ENCODE assay signal across 21 cellular contexts in the genomic region with DNA sequence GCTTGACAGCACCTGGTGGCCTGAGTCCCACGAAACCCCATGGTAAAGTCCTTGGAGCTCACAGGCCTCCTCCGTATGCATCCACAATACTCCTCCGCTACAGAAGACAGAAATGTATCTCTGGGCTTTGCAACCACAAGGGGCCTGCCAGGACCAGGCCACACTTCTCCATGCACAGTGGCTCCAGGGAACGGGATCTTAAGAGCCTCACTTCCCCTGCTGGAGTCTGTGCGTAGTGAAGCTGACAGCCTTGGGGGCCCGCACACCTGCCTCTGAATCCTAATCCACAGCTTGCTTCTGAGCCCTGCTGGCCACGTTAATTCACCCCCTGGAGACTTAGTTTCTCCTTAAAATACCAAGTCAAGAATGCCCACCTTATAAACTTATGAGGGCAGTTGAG.
"Had no signal": no experiment of that assay in that cellular context is flagged by ENCODE, and none has a peak within 500 bp of the region (broad histone marks: within the 10 kb centered on the region; RNA-seq: fewer than 3 reads in every experiment).

No MANE protein-coding gene starts in this region.

- H3K9me3 ChIP-seq: transverse colon, uterus had no signal

- H3K4me3 ChIP-seq: lung, transverse colon, uterus had no signal

- H3K4me1 Mint-ChIP-seq: activated CD4-positive, alpha-beta memory T cell treated with anti-CD3 and anti-CD28 coated beads, Interleukin-2, amount 10 ng/mL, durations not matched to agents 7 days and 5 days had no signal

- H3K27me3 ChIP-seq: transverse colon, uterus had no signal

- H3K9me3 Mint-ChIP-seq: activated CD4-positive, alpha-beta memory T cell treated with anti-CD3 and anti-CD28 coated beads, Interleukin-2, amount 10 ng/mL, durations not matched to agents 7 days and 5 days; activated naive CD8-positive, alpha-beta T cell treated with anti-CD3 and anti-CD28 coated beads, Interleukin-2, amount 10 ng/mL, durations not matched to agents 7 days and 5 days; activated T-helper 2 cell treated with anti-CD3 and anti-CD28 coated beads, Interferon-gamma antibody, Interleukin-2, Interleukin-4, amounts not matched to agents 10 μg/mL and 5 μg/mL and 100 μg/mL, durations not matched to agents 14 hours and 24 hours and 36 hours; effector memory CD8-positive, alpha-beta T cell had no signal

- DNase-seq: activated CD4-positive, alpha-beta memory T cell treated with anti-CD3 and anti-CD28 coated beads, Interleukin-2, amount 10 ng/mL, durations not matched to agents 7 days and 5 days; activated CD4-positive, alpha-beta T cell treated with anti-CD3 and anti-CD28 coated beads for 48 hours; activated CD4-positive, CD25-positive, alpha-beta regulatory T cell; activated naive CD4-positive, alpha-beta T cell treated with Interleukin-2 at 50 U/mL for 16 hours; activated naive CD8-positive, alpha-beta T cell treated with anti-CD3 and anti-CD28 coated beads, Interleukin-2, amount 10 ng/mL, durations not matched to agents 7 days and 5 days; activated T-cell treated with anti-CD3 and anti-CD28 coated beads, Interleukin-2, amount 50 U/mL, for 1 hour; amygdala; effector memory CD8-positive, alpha-beta T cell; midbrain; occipital lobe; stimulated activated CD4-positive, alpha-beta T cell treated with anti-CD3 and anti-CD28 coated beads, Interleukin-12 subunit alpha, Interleukin-12 subunit beta, amount 100 ng/mL, for 4 hours; stimulated activated CD4-positive, alpha-beta T cell treated with anti-CD3 and anti-CD28 coated beads, Interleukin-1b, Interleukin-23, amount 100 ng/mL, for 48 hours; stimulated activated CD8-positive, alpha-beta memory T cell treated with anti-CD3 and anti-CD28 coated beads, Interleukin-4, amount 100 ng/mL, for 48 hours; stimulated activated naive CD4-positive, alpha-beta T cell treated with Interleukin-2 at 50 U/mL for 16 hours; substantia nigra; T-helper 2 cell; transverse colon; uterus had no signal

- ATAC-seq: effector memory CD8-positive, alpha-beta T cell had no signal

- H3K36me3 Mint-ChIP-seq: activated naive CD8-positive, alpha-beta T cell treated with anti-CD3 and anti-CD28 coated beads, Interleukin-2, amount 10 ng/mL, durations not matched to agents 7 days and 5 days had no signal

- H3K4me3 Mint-ChIP-seq: activated CD4-positive, alpha-beta memory T cell treated with anti-CD3 and anti-CD28 coated beads, Interleukin-2, amount 10 ng/mL, durations not matched to agents 7 days and 5 days; activated naive CD8-positive, alpha-beta T cell treated with anti-CD3 and anti-CD28 coated beads, Interleukin-2, amount 10 ng/mL, durations not matched to agents 7 days and 5 days; effector memory CD8-positive, alpha-beta T cell; nephron had no signal

- H3K27ac ChIP-seq: transverse colon, uterus had no signal

- H3K4me1 ChIP-seq: uterus had no signal

- H3K27ac Mint-ChIP-seq: activated CD4-positive, alpha-beta memory T cell treated with anti-CD3 and anti-CD28 coated beads, Interleukin-2, amount 10 ng/mL, durations not matched to agents 7 days and 5 days; activated T-helper 2 cell treated with anti-CD3 and anti-CD28 coated beads, Interferon-gamma antibody, Interleukin-2, Interleukin-4, amounts not matched to agents 10 μg/mL and 5 μg/mL and 100 μg/mL, durations not matched to agents 14 hours and 24 hours and 36 hours; effector memory CD8-positive, alpha-beta T cell; nephron had no signal

- H3K36me3 ChIP-seq: transverse colon, uterus had no signal
